ENCODE assay signal across 8 cellular contexts in genomic region chr10:108544500-108545120, GRCh38.
A peak's percentile ranks its signal among the peaks of the same experiment; 100 is the strongest.
DNase-seq lines count a peak whose midpoint lies in the region; ATAC-seq and TF ChIP-seq lines count a peak whose summit lies in the region.

No MANE protein-coding gene starts in this region.

- no peak overlapping the region for H2BK120ac ChIP-seq in mesendoderm (ENCODE audit: low read depth, low read length)

- ATAC-seq in GM21515 (IDR thresholded peaks at IDR 0.05; ENCODE audit: unreplicated experiment) (peak; percentile 78), upper lobe of left lung (ENCODE audit: low FRiP score in 2 of 2) (peak in 1 of 2 donors; percentile 75)

- TF ChIP-seq EP300 in upper lobe of left lung (IDR thresholded peaks at IDR 0.05): no peak

- no peaks in the 10 kb centered on the region for H3K79me2 ChIP-seq in mesendoderm (ENCODE audit: control insufficient read depth, insufficient read depth, low read length)

- H3K4me3 ChIP-seq in mesendoderm (ENCODE audit: low read length) (no peak overlapping the region), upper lobe of left lung (no peak overlapping the region)

- no peak overlapping the region for H3K56ac ChIP-seq in mesendoderm (ENCODE audit: low read length)

- no peak overlapping the region for H3K4ac ChIP-seq in mesendoderm (ENCODE audit: low read depth, low read length)

- no peak overlapping the region for H2BK15ac ChIP-seq in mesendoderm (replicated peaks; ENCODE audit: low read depth)

- H3K18ac ChIP-seq in mesendoderm (ENCODE audit: low read length): no peak overlapping the region

- H3K9ac ChIP-seq in mesendoderm (ENCODE audit: low read length): no peak overlapping the region

- CTCF ChIA-PET in RWPE1 (lab: Yijun Ruan, JAX): interaction anchor here (0.7 to 0.8 kb wide), 3 partner anchors 13 to 1135 kb away, joined by 3 read pairs; no protein-coding TSS in a partner anchor

- no peak overlapping the region for H3K4me2 ChIP-seq in mesendoderm (ENCODE audit: low read length)

- peak; percentile 89 for TF ChIP-seq CTCF in RWPE1 (conservative IDR thresholded peaks at IDR 0.05; ENCODE audit: low read depth)
- TF ChIP-seq CTCF in upper lobe of left lung (IDR thresholded peaks at IDR 0.05): peak; percentile 20 to 75 (median 60)

- DNase-seq in activated CD4-positive, CD25-positive, alpha-beta regulatory T cell treated with anti-CD3 and anti-CD28 coated beads, Interleukin-2, amount 50 U/mL, for 72 hours: peak; percentile 42
- no peak for DNase-seq in activated CD4-positive, CD25-positive, alpha-beta regulatory T cell (lab: John Stamatoyannopoulos, UW)
- DNase-seq in HT-29 (ENCODE audit: low spot score): peak; percentile 88
- peak; percentile 15 for DNase-seq in RWPE1 (ENCODE audit: low spot score)
- peak; percentile 79 for DNase-seq in ecto neural progenitor cell (ENCODE audit: low spot score)
- DNase-seq in mesendoderm: peak; percentile 73
- peak in 1 of 2 donors; percentile 65 for DNase-seq in upper lobe of left lung

- POLR2A ChIA-PET in RWPE1 (lab: Yijun Ruan, JAX; ENCODE audit: low non-redundant PET): no interaction called here

- H3K27ac ChIP-seq in RWPE1 (no peak overlapping the region), mesendoderm (ENCODE audit: low read depth, low read length) (no peak overlapping the region), upper lobe of left lung (no peak overlapping the region)

- H3K4me1 ChIP-seq in mesendoderm (ENCODE audit: control insufficient read depth, low read depth, low read length) (no peaks in the 10 kb centered on the region), upper lobe of left lung (no peaks in the 10 kb centered on the region)

- no peak overlapping the region for H4K5ac ChIP-seq in mesendoderm (ENCODE audit: low read length)

- no peaks in the 10 kb centered on the region for H3K79me1 ChIP-seq in mesendoderm (ENCODE audit: low read length)

- no CpG with 5 or more reads among the region's 10 CpGs for WGBS in mesendoderm (ENCODE audit: extremely low coverage, insufficient coverage, low lambda C conversion rate)
- WGBS in upper lobe of left lung, 2 donors: 30 to 32% methylated on average over 9 to 10 of the region's 10 CpGs

- H3K23ac ChIP-seq in mesendoderm (ENCODE audit: low read length): no peak overlapping the region

- no peaks in the 10 kb centered on the region for H3K36me3 ChIP-seq in mesendoderm (ENCODE audit: control insufficient read depth, insufficient read depth, low read length)
- no peaks in the 10 kb centered on the region for H3K36me3 ChIP-seq in upper lobe of left lung

- no peak for TF ChIP-seq POLR2A in upper lobe of left lung (IDR thresholded peaks at IDR 0.05)

- no peak overlapping the region for H2AK5ac ChIP-seq in mesendoderm (ENCODE audit: low read length)

- no peaks in the 10 kb centered on the region for H3K9me3 ChIP-seq in upper lobe of left lung

- H3K27me3 ChIP-seq in mesendoderm (ENCODE audit: insufficient read depth, low read length, poor library complexity) (no peaks in the 10 kb centered on the region), upper lobe of left lung (no peaks in the 10 kb centered on the region)

- no peak overlapping the region for H4K8ac ChIP-seq in mesendoderm (ENCODE audit: low read depth, low read length)

- no peak overlapping the region for H2BK5ac ChIP-seq in mesendoderm (ENCODE audit: low read length)

Comparison
In these comparisons a context has a peak if more than half of its experiments do, and no peak if none do; other contexts are left out.
1. DNase-seq: peak in activated CD4-positive, CD25-positive, alpha-beta regulatory T cell treated with anti-CD3 and anti-CD28 coated beads, Interleukin-2, amount 50 U/mL, for 72 hours (single experiment), HT-29 (single experiment), RWPE1 (single experiment), ecto neural progenitor cell (single experiment) and mesendoderm (single experiment); none in activated CD4-positive, CD25-positive, alpha-beta regulatory T cell (0 of 4).